ENCODE assay signal across 1 cellular context in genomic region chr17:18184143-18185007, GRCh38.
TF ChIP-seq lines count a peak whose summit lies in the region.

No MANE protein-coding gene starts in this region.

TF ChIP-seq in WTC11, 78 proteins besides CTCF, POLR2A, EP300 and RAD21 (continued from another document):
- TF ChIP-seq HMGXB4 (CRISPR knock-in tag; IDR thresholded peaks at IDR 0.05) (no peak), MAX (CRISPR knock-in tag; IDR thresholded peaks at IDR 0.05) (no peak), CREB1 (CRISPR knock-in tag; IDR thresholded peaks at IDR 0.05) (peak; percentile 46; the same call in 1 of the 2 replicates), IRF1 (CRISPR knock-in tag; IDR thresholded peaks at IDR 0.05) (no peak), ARID4B (CRISPR knock-in tag; IDR thresholded peaks at IDR 0.05; ENCODE audit: borderline replicate concordance) (no peak), ZNF396 (CRISPR knock-in tag; IDR thresholded peaks at IDR 0.05; ENCODE audit: borderline replicate concordance) (no peak), ZBTB21 (CRISPR knock-in tag; IDR thresholded peaks at IDR 0.05; ENCODE audit: borderline replicate concordance) (no peak), E2F4 (CRISPR knock-in tag; IDR thresholded peaks at IDR 0.05; ENCODE audit: borderline replicate concordance, low read depth) (0 out of 2 replicates have a peak, but pooled peaks have one; percentile 27), ZNF425 (CRISPR knock-in tag; conservative IDR thresholded peaks at IDR 0.05) (no peak), JUN (CRISPR knock-in tag; IDR thresholded peaks at IDR 0.05) (peak; percentile 65; the same call in 1 of the 2 replicates), PREB (CRISPR knock-in tag; IDR thresholded peaks at IDR 0.05; ENCODE audit: borderline replicate concordance) (no peak), IRF2 (CRISPR knock-in tag; IDR thresholded peaks at IDR 0.05; ENCODE audit: borderline replicate concordance, low read depth) (0 out of 2 replicates have a peak, but pooled peaks have one; percentile 35), ZNF281 (CRISPR knock-in tag; IDR thresholded peaks at IDR 0.05) (peak; percentile 27; the same call in 1 of the 2 replicates), ZNF423 (CRISPR knock-in tag; IDR thresholded peaks at IDR 0.05) (no peak), ZNF121 (CRISPR knock-in tag; IDR thresholded peaks at IDR 0.05) (no peak; the same call in 1 of the 2 replicates), FOXK1 (CRISPR knock-in tag; IDR thresholded peaks at IDR 0.05) (peak; percentile 58), TP53 (CRISPR knock-in tag; IDR thresholded peaks at IDR 0.05) (peak; percentile 49; the same call in 1 of the 2 replicates), SMAD4 (CRISPR knock-in tag; IDR thresholded peaks at IDR 0.05) (no peak)
